ENCODE assay signal across 22 cellular contexts in genomic region chr22:45019861-45020655, GRCh38. TPM values are rescaled to one million over a fixed set of nuclear protein-coding genes. Genes with fewer than 3 reads are reported as not detected.
"Had no signal": no experiment of that assay in that cellular context is flagged by ENCODE, and none has a peak within 500 bp of the region (broad histone marks: within the 10 kb centered on the region; RNA-seq: fewer than 3 reads in every experiment).

No MANE protein-coding gene starts in this region.

- DNase-seq: activated T-cell treated with anti-CD3 and anti-CD28 coated beads, Interleukin-2, amount 50 U/mL, for 1 hour; central memory CD4-positive, alpha-beta T cell; dermis blood vessel endothelial cell; effector CD8-positive, alpha-beta T cell; glutamatergic neuron; left ventricle myocardium superior; mammary epithelial cell; midbrain; natural killer cell; ovary; stimulated activated CD4-positive, alpha-beta T cell treated with anti-CD3 and anti-CD28 coated beads, Interleukin-2, amount 100 ng/mL, for 48 hours; stimulated activated CD8-positive, alpha-beta memory T cell treated with anti-CD3 and anti-CD28 coated beads, Interleukin-4, amount 100 ng/mL, for 48 hours; stimulated activated naive CD4-positive, alpha-beta T cell treated with Interleukin-2 at 50 U/mL for 16 hours; T-helper 9 cell; upper lobe of right lung had no signal

- H3K27me3 ChIP-seq: ascending aorta, ovary had no signal

- H2AFZ ChIP-seq: hepatocyte had no signal

- H3K9me3 ChIP-seq: ascending aorta, ovary, prostate gland, thoracic aorta, upper lobe of right lung had no signal

- H3K36me3 Mint-ChIP-seq: activated naive CD4-positive, alpha-beta T cell treated with anti-CD3 and anti-CD28 coated beads, Interleukin-2, amount 50 U/mL, for 72 hours; natural killer cell had no signal

- H3K4me3 ChIP-seq: ascending aorta, hepatocyte, ovary, prostate gland, thoracic aorta, upper lobe of right lung had no signal

- H3K4me3 Mint-ChIP-seq: activated T-helper 17 cell treated with anti-CD3 and anti-CD28 coated beads, Interleukin-2, amount 50 U/mL, for 72 hours; natural killer cell had no signal

- H3K4me1 ChIP-seq: ascending aorta, prostate gland, upper lobe of right lung had no signal

- ATAC-seq: activated naive CD4-positive, alpha-beta T cell treated with anti-CD3 and anti-CD28 coated beads, Interleukin-2, amount 50 U/mL, for 72 hours; activated T-helper 17 cell treated with anti-CD3 and anti-CD28 coated beads, Interleukin-2, amount 50 U/mL, for 72 hours; left ventricle myocardium superior; natural killer cell; upper lobe of right lung had no signal

- H3K9me3 Mint-ChIP-seq: activated naive CD4-positive, alpha-beta T cell treated with anti-CD3 and anti-CD28 coated beads, Interleukin-2, amount 50 U/mL, for 72 hours; activated T-helper 17 cell treated with anti-CD3 and anti-CD28 coated beads, Interleukin-2, amount 50 U/mL, for 72 hours; natural killer cell had no signal

- H3K36me3 ChIP-seq: ascending aorta, ovary, prostate gland, thoracic aorta, upper lobe of right lung had no signal

- H3K27ac ChIP-seq: ascending aorta, hepatocyte, ovary, prostate gland, thoracic aorta, upper lobe of right lung had no signal

- H3K27ac Mint-ChIP-seq: activated naive CD4-positive, alpha-beta T cell treated with anti-CD3 and anti-CD28 coated beads, Interleukin-2, amount 50 U/mL, for 72 hours; activated T-helper 17 cell treated with anti-CD3 and anti-CD28 coated beads, Interleukin-2, amount 50 U/mL, for 72 hours; natural killer cell had no signal

- H3K4me2 ChIP-seq: hepatocyte had no signal

- H3K79me2 ChIP-seq: hepatocyte had no signal

- FAIRE-seq: frontal cortex had no signal

- H3K4me1 Mint-ChIP-seq: activated T-helper 17 cell treated with anti-CD3 and anti-CD28 coated beads, Interleukin-2, amount 50 U/mL, for 72 hours; natural killer cell had no signal

RNA-seq across cellular contexts. Expression of gene PHF21B, which starts 10.3 kb away (rescaled TPM):
- total RNA-seq: activated T-helper 17 cell treated with anti-CD3 and anti-CD28 coated beads, Interleukin-2, amount 50 U/mL, for 72 hours; ascending aorta; dermis blood vessel endothelial cell; natural killer cell had no signal
- polyA plus RNA-seq: mammary epithelial cell had no signal
